Comparison of ENCODE assay signal across 17 cellular contexts in the genomic region with DNA sequence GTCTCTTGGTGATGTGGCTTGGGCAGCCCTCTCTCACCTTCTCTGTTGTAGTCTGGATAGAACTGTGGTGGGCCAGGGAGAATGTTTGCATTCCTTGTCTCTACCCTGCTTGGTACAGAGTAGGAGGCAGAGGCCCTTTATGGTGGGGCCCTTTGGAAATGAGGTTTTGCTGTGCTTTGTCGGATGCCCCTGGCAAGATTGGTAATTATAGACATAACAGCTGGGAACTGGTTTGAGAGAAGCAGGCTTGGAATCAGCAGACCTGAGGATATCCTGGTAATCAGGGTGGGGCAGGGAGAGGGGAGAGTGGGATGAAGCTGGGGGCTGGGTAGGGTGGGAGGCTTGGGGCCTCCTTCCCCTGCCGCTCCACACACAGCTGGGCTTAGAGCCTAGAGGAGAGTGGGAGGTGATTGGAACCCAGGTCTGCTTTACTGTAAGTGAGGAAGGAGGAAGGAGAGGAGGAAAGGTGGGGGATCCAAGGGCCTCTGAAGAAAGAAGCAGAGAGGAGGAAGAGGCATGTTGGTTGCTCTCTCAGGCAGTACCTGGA. TPM values are rescaled to one million over a fixed set of nuclear protein-coding genes. Genes with fewer than 3 reads are reported as not detected.
"Had no signal": no experiment of that assay in that cellular context is flagged by ENCODE, and none has a peak within 500 bp of the region (broad histone marks: within the 10 kb centered on the region; RNA-seq: fewer than 3 reads in every experiment).

No MANE protein-coding gene starts in this region.

- H3K27ac Mint-ChIP-seq: activated CD4-positive, alpha-beta T cell treated with anti-CD3 and anti-CD28 coated beads, Interleukin-2, amount 10 ng/mL, durations not matched to agents 24 days and 14 days; natural killer cell had no signal

- H3K4me1 Mint-ChIP-seq: activated CD4-positive, alpha-beta T cell treated with anti-CD3 and anti-CD28 coated beads, Interleukin-2, amount 10 ng/mL, durations not matched to agents 24 days and 14 days had no signal

- H3K36me3 Mint-ChIP-seq: natural killer cell had no signal

- H3K4me3 ChIP-seq: dorsolateral prefrontal cortex, left lung, mucosa of descending colon, ovary, tibial nerve had no signal

- H3K4me3 Mint-ChIP-seq: activated CD4-positive, alpha-beta T cell treated with anti-CD3 and anti-CD28 coated beads, Interleukin-2, amount 10 ng/mL, durations not matched to agents 24 days and 14 days; natural killer cell had no signal

- H3K27me3 ChIP-seq: ovary, tibial nerve had no signal

- DNase-seq: activated CD4-positive, alpha-beta T cell treated with anti-CD3 and anti-CD28 coated beads, Interleukin-2, amount 10 ng/mL, durations not matched to agents 24 days and 14 days; activated CD4-positive, CD25-positive, alpha-beta regulatory T cell; activated CD8-positive, alpha-beta memory T cell treated with anti-CD3 and anti-CD28 coated beads for 24 hours; activated naive CD4-positive, alpha-beta T cell treated with Interleukin-2 at 50 U/mL for 16 hours; activated T-cell treated with anti-CD3 and anti-CD28 coated beads for 4 hours; dorsolateral prefrontal cortex; left lung; mucosa of descending colon; natural killer cell; ovary; stimulated activated CD4-positive, alpha-beta T cell treated with anti-CD3 and anti-CD28 coated beads, Interleukin-15, amount 100 ng/mL, for 24 hours; stimulated activated CD4-positive, alpha-beta T cell treated with anti-CD3 and anti-CD28 coated beads, Interleukin-4, amount 100 ng/mL, for 1 hour; stimulated activated naive CD4-positive, alpha-beta T cell; SW 1271 had no signal

- H3K27ac ChIP-seq: dorsolateral prefrontal cortex, left lung, ovary, tibial nerve had no signal

- H3K9me3 ChIP-seq: left lung, mucosa of descending colon, ovary, tibial nerve had no signal

- H3K36me3 ChIP-seq: left lung, ovary had no signal

- H3K9me3 Mint-ChIP-seq: activated CD4-positive, alpha-beta T cell treated with anti-CD3 and anti-CD28 coated beads, Interleukin-2, amount 10 ng/mL, durations not matched to agents 24 days and 14 days; natural killer cell had no signal

RNA-seq across cellular contexts. Expression of a gene that starts 5.0 kb away (rescaled TPM):
- total RNA-seq: T-helper 2 cell treated with Interferon-gamma antibody and Interleukin-4, amounts not matched to agents 100 ng/mL and 5 ng/mL, for 36 hours had no signal

RNA-seq across cellular contexts. Expression of a gene that starts 38.5 kb away (rescaled TPM):
- total RNA-seq: mammary epithelial cell, tibial nerve had no signal
